Comparison of ENCODE assay signal across 13 cellular contexts in the genomic region with DNA sequence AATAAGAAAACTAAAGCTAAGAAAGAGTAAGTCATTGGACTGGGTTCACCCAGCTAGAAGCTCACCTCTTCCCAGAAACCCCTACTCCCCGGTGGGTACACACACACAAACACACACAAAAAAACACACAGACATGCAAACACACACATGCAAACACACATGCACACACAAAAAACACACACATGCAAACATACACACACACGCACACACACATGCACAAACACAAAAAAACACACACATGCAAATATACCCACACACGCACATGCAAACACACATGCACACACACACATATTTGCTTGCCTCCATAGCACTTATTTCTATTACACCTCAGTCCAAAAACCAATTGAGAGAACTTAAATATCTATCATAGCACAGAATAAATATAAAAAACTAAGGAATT. TPM values are rescaled to one million over a fixed set of nuclear protein-coding genes. Genes with fewer than 3 reads are reported as not detected.
DNase-seq lines count a peak whose midpoint lies in the region; ATAC-seq, FAIRE-seq and TF ChIP-seq lines count a peak whose summit lies in the region.
"Had no signal": no experiment of that assay in that cellular context is flagged by ENCODE, and none has a peak within 500 bp of the region (broad histone marks: within the 10 kb centered on the region; RNA-seq: fewer than 3 reads in every experiment).

No MANE protein-coding gene starts in this region.

- no peak overlapping the region for H3K4me2 ChIP-seq in HepG2 (ENCODE audit: low read depth, low read length)
- H3K4me2 ChIP-seq: BLaER1 treated with 17β-estradiol and CSF1 and Interleukin-3, amounts not matched to agents 10 nM and 100 nM had no signal

- H3K27ac Mint-ChIP-seq in naive thymus-derived CD8-positive, alpha-beta T cell: peak overlapping the region in 9 of 10 donors; percentile 1 to 69 (median 20)

- no peak overlapping the region for H3K27ac ChIP-seq in HepG2 (ENCODE audit: extremely low read length, insufficient read depth, low read length)
- no peak overlapping the region for H3K27ac ChIP-seq in right lobe of liver
- H3K27ac ChIP-seq: BLaER1 treated with 17β-estradiol and CSF1 and Interleukin-3, amounts not matched to agents 10 nM and 100 nM had no signal

- H3K4me1 Mint-ChIP-seq in naive thymus-derived CD8-positive, alpha-beta T cell: peaks cover 46 to 90% (median 71%) of the 10 kb centered on the region in 4 donors

- H3K9me3 ChIP-seq in HepG2 (ENCODE audit: low read length) (no peaks in the 10 kb centered on the region), right lobe of liver (no peaks in the 10 kb centered on the region)

- TF ChIP-seq POLR2A in HepG2 (IDR thresholded peaks at IDR 0.05; ENCODE audit: insufficient read depth in 1 of 2, low read depth in 2 of 2, low read length in 2 of 2) (no peak), right lobe of liver (IDR thresholded peaks at IDR 0.05) (no peak)

- CTCF ChIA-PET in HepG2 (lab: Yijun Ruan, JAX; ENCODE audit: low intra/inter-chr PET ratio, low total read pairs): no interaction called here

- TF ChIP-seq CTCF in HepG2 (CRISPR knock-in tag; IDR thresholded peaks at IDR 0.05) (no peak), right lobe of liver (IDR thresholded peaks at IDR 0.05) (no peak)

- no TSS peak for BruUV-seq in HepG2 (replicated peaks; lab: Mats Ljungman, UMichigan)

- H3K4me3 Mint-ChIP-seq in naive thymus-derived CD8-positive, alpha-beta T cell: no peak overlapping the region
- H3K4me3 Mint-ChIP-seq: CD8-positive, alpha-beta memory T cell had no signal

- no peak for FAIRE-seq in HepG2 (lab: Jason Lieb, UNC)
- FAIRE-seq: GM19239 had no signal

- H3K4me3 ChIP-seq in HepG2 (replicated peaks in 1 of 3; ENCODE audit: insufficient read depth in 1 of 3, low read depth in 2 of 3, low read length in 3 of 3) (no peak overlapping the region), right lobe of liver (no peak overlapping the region)
- H3K4me3 ChIP-seq: BLaER1 treated with 17β-estradiol and CSF1 and Interleukin-3, amounts not matched to agents 10 nM and 100 nM had no signal

- no peak overlapping the region for H2AFZ ChIP-seq in HepG2 (ENCODE audit: low read length)

- H3K36me3 Mint-ChIP-seq in naive thymus-derived CD8-positive, alpha-beta T cell: peaks cover 9 to 58% (median 43%) of the 10 kb centered on the region in 3 donors

- no peaks in the 10 kb centered on the region for H3K79me2 ChIP-seq in HepG2 (ENCODE audit: insufficient read depth, low read length)

- H3K4me1 ChIP-seq in HepG2 (ENCODE audit: insufficient read depth, low read length): peaks cover 23% of the 10 kb centered on the region
- peaks cover 0 to 37% (median 14%) of the 10 kb centered on the region in 4 donors for H3K4me1 ChIP-seq in right lobe of liver
- H3K4me1 ChIP-seq: BLaER1 treated with 17β-estradiol and CSF1 and Interleukin-3, amounts not matched to agents 10 nM and 100 nM had no signal

- H3K9me3 Mint-ChIP-seq in naive thymus-derived CD8-positive, alpha-beta T cell: peaks cover 0 to 3% (median 0%) of the 10 kb centered on the region in 9 donors
- H3K9me3 Mint-ChIP-seq: CD8-positive, alpha-beta memory T cell had no signal

- H3K36me3 ChIP-seq in HepG2 (replicated peaks in 1 of 2; ENCODE audit: control insufficient read depth in 1 of 2, insufficient read depth in 2 of 2, low read length in 2 of 2): no peaks in the 10 kb centered on the region
- H3K36me3 ChIP-seq in right lobe of liver: no peaks in the 10 kb centered on the region

- H3K27me3 ChIP-seq in HepG2 (ENCODE audit: control insufficient read depth in 1 of 2, insufficient read depth in 2 of 2, low read length in 2 of 2): no peaks in the 10 kb centered on the region
- no peaks in the 10 kb centered on the region for H3K27me3 ChIP-seq in right lobe of liver
- H3K27me3 ChIP-seq: BLaER1 treated with 17β-estradiol and CSF1 and Interleukin-3, amounts not matched to agents 10 nM and 100 nM had no signal

- POLR2A ChIA-PET in HepG2 (lab: Yijun Ruan, JAX): no interaction called here
- POLR2A ChIA-PET in naive thymus-derived CD8-positive, alpha-beta T cell (lab: Charles Lee): interaction anchor here (1.0 kb wide), 1 partner anchor 72 kb away, joined by 3 read pairs; no protein-coding TSS in a partner anchor

- TF ChIP-seq EP300 in HepG2 (IDR thresholded peaks at IDR 0.05; ENCODE audit: low read depth in 2 of 2, low read length in 2 of 2) (no peak), HepG2 (CRISPR knock-in tag; IDR thresholded peaks at IDR 0.05; ENCODE audit: borderline replicate concordance) (no peak)

- intact Hi-C loops in HepG2 (cut with micrococcal nuclease; ENCODE audit: unreplicated experiment): no loop called here
- intact Hi-C loops in right lobe of liver (cut with DNase I): no loop called here

- no peak for TF ChIP-seq RAD21 in HepG2 (CRISPR knock-in tag; IDR thresholded peaks at IDR 0.05)

- no peaks in the 10 kb centered on the region for H3K27me3 Mint-ChIP-seq in naive thymus-derived CD8-positive, alpha-beta T cell
- H3K27me3 Mint-ChIP-seq: CD8-positive, alpha-beta memory T cell had no signal

- ATAC-seq in HepG2 (no peak), right lobe of liver (no peak), GM21367 (IDR thresholded peaks at IDR 0.05; ENCODE audit: unreplicated experiment) (no peak), HG02678 (IDR thresholded peaks at IDR 0.05; ENCODE audit: unreplicated experiment) (no peak)
- no peak for ATAC-seq in naive thymus-derived CD8-positive, alpha-beta T cell

- DNase-seq in HepG2 (ENCODE audit: low spot score): no peak
- no peak for DNase-seq in right lobe of liver
- DNase-seq in NCI-H748 (lab: John Stamatoyannopoulos, UW; ENCODE audit: unreplicated experiment): peak; percentile 66
- no peak for DNase-seq in naive thymus-derived CD8-positive, alpha-beta T cell
- DNase-seq in LoVo (ENCODE audit: low spot score): no peak
- DNase-seq: ACHN; CD8-positive, alpha-beta memory T cell; GF-D8; HCEC 1CT had no signal

- WGBS in HepG2 (ENCODE audit: low lambda C conversion rate): 89% methylated on average over 3 of the region's 3 CpGs
- 100% methylated on average over 2 of the region's 3 CpGs for WGBS in right lobe of liver (ENCODE audit: insufficient coverage, low coverage, low lambda C conversion rate, missing lambda C conversion rate)

- in situ Hi-C loops in HepG2 (cut with HindIII; ENCODE audit: extremely low pct_ligation_motif_present, low pct_unique_long_range_greater_than_20kb): no loop called here

- no peaks in the 10 kb centered on the region for H4K20me1 ChIP-seq in HepG2 (ENCODE audit: insufficient read depth, low read length)

- H3K9ac ChIP-seq in HepG2 (ENCODE audit: insufficient read depth, low read depth, low read length): no peak overlapping the region
- H3K9ac ChIP-seq: BLaER1 treated with 17β-estradiol and CSF1 and Interleukin-3, amounts not matched to agents 10 nM and 100 nM had no signal

TF ChIP-seq in HepG2, 621 proteins besides CTCF, POLR2A, EP300 and RAD21 (continues in another document):
- TF ChIP-seq MAFF (IDR thresholded peaks at IDR 0.05; ENCODE audit: low read depth, low read length) (no peak), HNRNPK (IDR thresholded peaks at IDR 0.05; ENCODE audit: low read depth, low read length, poor library complexity, severe bottlenecking) (no peak), WIZ (CRISPR knock-in tag; IDR thresholded peaks at IDR 0.05) (no peak), ZNF343 (CRISPR knock-in tag; IDR thresholded peaks at IDR 0.05) (no peak)

RNA-seq across cellular contexts. Expression of a gene that starts 26.1 kb away (rescaled TPM):
- total RNA-seq in HepG2 (2016; rRNA removed; fragmentation: Illumina TruSeq; extraction: Trizol) (not detected in 2 replicates), right lobe of liver (10 to 100 TPM; 17.2 to 70.8 (median 30.2) TPM)
- total RNA-seq in HepG2 (2016; cell fraction: cytosol; rRNA removed; fragmentation: Illumina TruSeq; extraction: Trizol; ENCODE audit: low read depth): not detected in 2 replicates
- total RNA-seq in HepG2 (2016; cell fraction: insoluble cytoplasmic fraction; rRNA removed; fragmentation: Illumina TruSeq; extraction: Trizol): not detected in 2 replicates
- total RNA-seq in HepG2 (2016; cell fraction: membrane; rRNA removed; fragmentation: Illumina TruSeq; extraction: Trizol): not detected in 2 replicates
- total RNA-seq in HepG2 (2016; cell fraction: nucleus; rRNA removed; fragmentation: Illumina TruSeq; extraction: Trizol): not detected in 2 replicates
- polyA plus RNA-seq in HepG2 (2011; rRNA removed): 0.07 TPM in 1 of 2 replicates, not detected in the other
- 0.09 TPM in 1 of 2 replicates, not detected in the other for polyA plus RNA-seq in HepG2 (2011; cell fraction: cytosol; rRNA removed)
- not detected in 2 replicates for polyA plus RNA-seq in HepG2 (2011; cell fraction: nucleus; rRNA removed)
- polyA plus RNA-seq in HepG2 (2012): not detected in 2 replicates
- not detected in 2 replicates for polyA plus RNA-seq in HepG2 (2016; cell fraction: cytosol; fragmentation: Illumina TruSeq; extraction: Trizol; ENCODE audit: low read depth)
- not detected in 2 replicates for polyA plus RNA-seq in HepG2 (2016; cell fraction: insoluble cytoplasmic fraction; fragmentation: Illumina TruSeq; extraction: Trizol; ENCODE audit: low read depth)
- not detected in 2 replicates for polyA plus RNA-seq in HepG2 (2016; cell fraction: membrane; fragmentation: Illumina TruSeq; extraction: Trizol; ENCODE audit: low read depth)
- not detected in 2 replicates for polyA plus RNA-seq in HepG2 (2016; cell fraction: nucleus; fragmentation: Illumina TruSeq; extraction: Trizol; ENCODE audit: insufficient read depth, low read depth)
- polyA minus RNA-seq in HepG2 (2011; rRNA and poly(A)+ RNA removed; ENCODE audit: low replicate concordance): 4.4 TPM in 1 of 2 replicates, not detected in the other
- polyA minus RNA-seq in HepG2 (2011; cell fraction: cytosol; rRNA and poly(A)+ RNA removed): not detected in 2 replicates
- not detected in 2 replicates for polyA minus RNA-seq in HepG2 (2011; cell fraction: nucleus; rRNA and poly(A)+ RNA removed)
- 10 to 100 TPM; 78.3 to 78.7 TPM for total RNA-seq in naive thymus-derived CD8-positive, alpha-beta T cell
- 100 to 1,000 TPM in 2 of 3 donors, 10 to 100 TPM in 1; 69.9 to 129 (median 126) TPM for polyA plus RNA-seq in naive thymus-derived CD8-positive, alpha-beta T cell

Comparison
In these comparisons a context has a peak if more than half of its experiments do, and no peak if none do; other contexts are left out.
1. RNA of a gene that starts 26.1 kb away (total RNA-seq): 78.3 to 78.7 TPM in naive thymus-derived CD8-positive, alpha-beta T cell and 17.2 to 70.8 TPM in right lobe of liver; not detected in HepG2; every median in the first group is over 10 times any median in the second.